Comparison of ENCODE assay signal across 7 cellular contexts in genomic region chr4:49091883-49092282, GRCh38.
DNase-seq lines count a peak whose midpoint lies in the region; ATAC-seq, FAIRE-seq and TF ChIP-seq lines count a peak whose summit lies in the region.
"Not testable (repeated sequence)": the region's sequence is repeated elsewhere in the genome, so short reads cannot be mapped to it uniquely, and the experiment has no call there.

No MANE protein-coding gene starts in this region.

- CTCF ChIA-PET in endothelial cell of umbilical vein (lab: Charles Lee); naive thymus-derived CD4-positive, alpha-beta T cell (lab: Charles Lee): not testable (repeated sequence)

- H3K27me3 Mint-ChIP-seq in naive thymus-derived CD4-positive, alpha-beta T cell; stimulated activated naive CD8-positive, alpha-beta T cell treated with anti-CD3 and anti-CD28 coated beads, Interleukin-15, Interleukin-2, amounts not matched to agents 100 ng/mL and 50 ng/mL, for 24 hours: not testable (repeated sequence)

- H3K79me2 ChIP-seq in Karpas-422 (ENCODE audit: low read length); endothelial cell of umbilical vein (ENCODE audit: control insufficient read depth, insufficient read depth, low read length): not testable (repeated sequence)

- not testable (repeated sequence) for TF ChIP-seq CTCF in endothelial cell of umbilical vein (IDR thresholded peaks at IDR 0.05; ENCODE audit: extremely low read depth in 1 of 2, insufficient read depth in 1 of 2, low read depth in 1 of 2, low read length in 2 of 2)

- not testable (repeated sequence) for FAIRE-seq in endothelial cell of umbilical vein (lab: Jason Lieb, UNC)

- POLR2A ChIA-PET in endothelial cell of umbilical vein (lab: Charles Lee); naive thymus-derived CD4-positive, alpha-beta T cell (lab: Charles Lee): not testable (repeated sequence)

- not testable (repeated sequence) for H3K36me3 ChIP-seq in Karpas-422 (ENCODE audit: insufficient read depth, low read length); endothelial cell of umbilical vein (ENCODE audit: control insufficient read depth in 2 of 2, extremely low read depth in 1 of 2, insufficient read depth in 2 of 2, low read length in 2 of 2); naive thymus-derived CD4-positive, alpha-beta T cell (ENCODE audit: control insufficient read depth in 2 of 3, insufficient read depth in 3 of 3, low read length in 3 of 3)

- H2AFZ ChIP-seq in Karpas-422 (ENCODE audit: low read length); endothelial cell of umbilical vein (ENCODE audit: low read depth, low read length): not testable (repeated sequence)

- peaks cover 20 to 63% (median 33%) of the 10 kb centered on the region in 11 donors for H3K9me3 Mint-ChIP-seq in naive thymus-derived CD4-positive, alpha-beta T cell
- H3K9me3 Mint-ChIP-seq in stimulated activated naive CD8-positive, alpha-beta T cell treated with anti-CD3 and anti-CD28 coated beads, Interleukin-15, Interleukin-2, amounts not matched to agents 100 ng/mL and 50 ng/mL, for 24 hours = peaks cover 30% of the 10 kb centered on the region

- BruUV-seq in endothelial cell of umbilical vein (replicated peaks; lab: Mats Ljungman, UMichigan) = not testable (repeated sequence)

- not testable (repeated sequence) for H3K9me2 ChIP-seq in Karpas-422 (replicated peaks; ENCODE audit: insufficient read depth, low read length)

- H3K27ac ChIP-seq in Karpas-422 (ENCODE audit: low read length); endothelial cell of umbilical vein (ENCODE audit: insufficient read depth, low read depth, low read length); naive thymus-derived CD4-positive, alpha-beta T cell (ENCODE audit: low read depth, low read length): not testable (repeated sequence)

- not testable (repeated sequence) for H3K4me3 ChIP-seq in Karpas-422 (ENCODE audit: low read length); endothelial cell of umbilical vein (replicated peaks in 1 of 3; ENCODE audit: insufficient read depth in 1 of 3, low read depth in 1 of 3, low read length in 3 of 3); naive thymus-derived CD4-positive, alpha-beta T cell (ENCODE audit: low read length)

- not testable (repeated sequence) for H3K4me1 ChIP-seq in Karpas-422 (ENCODE audit: low read length); endothelial cell of umbilical vein (ENCODE audit: control insufficient read depth, extremely low read depth, insufficient read depth, low read length); naive thymus-derived CD4-positive, alpha-beta T cell (ENCODE audit: control insufficient read depth in 2 of 2, insufficient read depth in 2 of 2, low read length in 2 of 2)

- H3K9me1 ChIP-seq in endothelial cell of umbilical vein (replicated peaks; ENCODE audit: control insufficient read depth, extremely low read depth, insufficient read depth, low read length) = not testable (repeated sequence)

- H3K36me3 Mint-ChIP-seq in naive thymus-derived CD4-positive, alpha-beta T cell = peaks cover 24 to 32% (median 30%) of the 10 kb centered on the region in 5 donors
- H3K36me3 Mint-ChIP-seq in stimulated activated naive CD8-positive, alpha-beta T cell treated with anti-CD3 and anti-CD28 coated beads, Interleukin-15, Interleukin-2, amounts not matched to agents 100 ng/mL and 50 ng/mL, for 24 hours (ENCODE audit: low read depth) = peaks cover 31% of the 10 kb centered on the region

- peak; percentile 31 for ATAC-seq in GM19395 (IDR thresholded peaks at IDR 0.05; ENCODE audit: unreplicated experiment)
- ATAC-seq in HG02970 (IDR thresholded peaks at IDR 0.05; ENCODE audit: low FRiP score, unreplicated experiment) = peak; percentile 35
- peak; percentile 27 for ATAC-seq in left colon
- ATAC-seq in naive thymus-derived CD4-positive, alpha-beta T cell = peak; percentile 31

- dilution Hi-C loops in endothelial cell of umbilical vein (cut with MboI; ENCODE audit: extremely low pct_ligation_motif_present, low sequenced_read_pairs) = not testable (repeated sequence)

- H3K9me3 ChIP-seq in Karpas-422 (ENCODE audit: low read length) = peaks cover 26% of the 10 kb centered on the region
- H3K9me3 ChIP-seq in endothelial cell of umbilical vein (replicated peaks; ENCODE audit: control insufficient read depth, insufficient read depth, low read length) = peaks cover 26% of the 10 kb centered on the region
- H3K9me3 ChIP-seq in naive thymus-derived CD4-positive, alpha-beta T cell (ENCODE audit: control insufficient read depth in 2 of 3, low read length in 3 of 3) = peaks cover 0 to 26% (median 7%) of the 10 kb centered on the region in 3 experiments

- DNase-seq in Karpas-422 (peak; percentile 37), endothelial cell of umbilical vein (ENCODE audit: low read depth, low spot score) (peak; percentile 48)
- not testable (repeated sequence) for DNase-seq in left colon; naive thymus-derived CD4-positive, alpha-beta T cell

- intact Hi-C loops in endothelial cell of umbilical vein (cut with micrococcal nuclease); left colon (cut with DNase I, micrococcal nuclease); naive thymus-derived CD4-positive, alpha-beta T cell (cut with micrococcal nuclease): not testable (repeated sequence)

- not testable (repeated sequence) for H4K20me1 ChIP-seq in Karpas-422 (ENCODE audit: insufficient read depth, low read depth, low read length); endothelial cell of umbilical vein (replicated peaks; ENCODE audit: control insufficient read depth, extremely low read depth, insufficient read depth, low read length)

- H3K4me3 Mint-ChIP-seq in naive thymus-derived CD4-positive, alpha-beta T cell = peak overlapping the region in 1 of 10 donors; percentile 15
- not testable (repeated sequence) for H3K4me3 Mint-ChIP-seq in stimulated activated naive CD8-positive, alpha-beta T cell treated with anti-CD3 and anti-CD28 coated beads, Interleukin-15, Interleukin-2, amounts not matched to agents 100 ng/mL and 50 ng/mL, for 24 hours

- peaks cover 0 to 27% (median 0%) of the 10 kb centered on the region in 7 donors for H3K4me1 Mint-ChIP-seq in naive thymus-derived CD4-positive, alpha-beta T cell
- not testable (repeated sequence) for H3K4me1 Mint-ChIP-seq in stimulated activated naive CD8-positive, alpha-beta T cell treated with anti-CD3 and anti-CD28 coated beads, Interleukin-15, Interleukin-2, amounts not matched to agents 100 ng/mL and 50 ng/mL, for 24 hours (ENCODE audit: low read depth)

- H3K9ac ChIP-seq in Karpas-422 (ENCODE audit: low read length); endothelial cell of umbilical vein (replicated peaks; ENCODE audit: extremely low read depth, insufficient read depth, low read length): not testable (repeated sequence)

- H3K27ac Mint-ChIP-seq in naive thymus-derived CD4-positive, alpha-beta T cell = not testable (repeated sequence)
- peak overlapping the region; percentile 4 for H3K27ac Mint-ChIP-seq in stimulated activated naive CD8-positive, alpha-beta T cell treated with anti-CD3 and anti-CD28 coated beads, Interleukin-15, Interleukin-2, amounts not matched to agents 100 ng/mL and 50 ng/mL, for 24 hours

- not testable (repeated sequence) for H3K4me2 ChIP-seq in Karpas-422 (ENCODE audit: low read depth, low read length, poor library complexity, severe bottlenecking); endothelial cell of umbilical vein (ENCODE audit: insufficient read depth, low read length)

- TF ChIP-seq POLR2A in endothelial cell of umbilical vein (IDR thresholded peaks at IDR 0.05; ENCODE audit: low read depth, low read length) = not testable (repeated sequence)

- not testable (repeated sequence) for H3K27me3 ChIP-seq in Karpas-422 (ENCODE audit: low read length); endothelial cell of umbilical vein (ENCODE audit: control insufficient read depth in 2 of 2, insufficient read depth in 2 of 2, low read length in 2 of 2); naive thymus-derived CD4-positive, alpha-beta T cell (ENCODE audit: control insufficient read depth in 2 of 2, insufficient read depth in 2 of 2, low read length in 2 of 2)
